ENCODE assay signal across 9 cellular contexts in the genomic region with DNA sequence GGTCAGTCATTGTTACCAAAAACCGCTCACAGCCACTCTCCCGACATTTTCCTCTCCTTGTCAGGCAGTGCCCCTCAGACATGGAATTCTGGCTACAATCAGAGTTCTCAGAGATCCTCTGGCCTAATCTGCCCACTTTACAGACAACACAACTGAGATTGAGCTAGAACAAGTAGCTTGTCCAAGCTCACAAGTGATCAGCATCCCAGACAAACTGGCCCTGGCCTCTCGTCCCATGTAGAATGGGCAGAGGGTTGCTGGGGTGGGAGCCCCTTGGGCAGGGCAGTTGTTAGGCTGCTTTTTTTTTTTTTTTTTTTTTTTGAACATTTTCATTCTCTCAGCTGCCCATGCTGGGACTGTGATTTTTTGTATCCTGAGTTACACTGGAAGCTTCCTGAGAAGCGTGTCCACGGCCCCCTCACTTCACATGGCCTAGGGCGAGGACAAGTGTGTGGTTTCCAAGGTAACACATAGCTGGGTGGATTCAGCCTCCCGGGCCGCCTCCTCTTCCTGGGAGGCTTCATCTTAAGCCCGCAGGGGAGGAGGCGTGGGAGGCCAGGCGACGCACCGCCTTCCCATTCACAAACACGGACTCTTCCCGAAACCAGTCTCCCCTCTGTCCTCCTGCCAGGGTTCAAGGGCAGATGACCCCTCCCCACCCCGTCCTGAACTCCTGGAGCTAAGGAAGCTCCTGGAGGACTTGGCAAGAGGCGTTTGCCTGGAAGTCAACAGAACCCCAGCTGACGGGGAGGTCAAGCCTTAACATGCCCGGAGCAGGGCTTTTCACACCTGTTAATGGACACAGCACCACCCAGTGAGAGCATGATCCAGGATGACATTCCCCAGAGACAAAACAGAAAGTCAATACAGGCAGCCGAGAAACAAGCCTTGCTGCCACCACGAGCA. TPM values are rescaled to one million over a fixed set of nuclear protein-coding genes. Genes with fewer than 3 reads are reported as not detected.
DNase-seq lines count a peak whose midpoint lies in the region; ATAC-seq and TF ChIP-seq lines count a peak whose summit lies in the region.
"Had no signal": no experiment of that assay in that cellular context is flagged by ENCODE, and none has a peak within 500 bp of the region (broad histone marks: within the 10 kb centered on the region; RNA-seq: fewer than 3 reads in every experiment).

No MANE protein-coding gene starts in this region.

- no peak for TF ChIP-seq POLR2A in uterus (IDR thresholded peaks at IDR 0.05)

- intact Hi-C loops in activated CD4-positive, alpha-beta T cell treated with anti-CD3 and anti-CD28 coated beads for 36 hours (cut with DNase I, micrococcal nuclease), result no loop called here
- intact Hi-C loops in uterus (cut with DNase I; ENCODE audit: low total_unique reads), result no loop called here

- no peaks in the 10 kb centered on the region for H3K9me3 Mint-ChIP-seq in activated CD4-positive, alpha-beta T cell treated with anti-CD3 and anti-CD28 coated beads for 36 hours (ENCODE audit: low read depth)

- H3K4me3 ChIP-seq in brain microvascular endothelial cell (ENCODE audit: low read depth, low read length) (no peak overlapping the region), uterus (no peak overlapping the region)

- no peak for ATAC-seq in activated CD4-positive, alpha-beta T cell treated with anti-CD3 and anti-CD28 coated beads for 36 hours
- ATAC-seq in HG02870 (IDR thresholded peaks at IDR 0.05; ENCODE audit: unreplicated experiment), result no peak
- no peak for ATAC-seq in HG03520 (IDR thresholded peaks at IDR 0.05; ENCODE audit: unreplicated experiment)

- no peak for DNase-seq in activated CD4-positive, alpha-beta T cell treated with anti-CD3 and anti-CD28 coated beads for 36 hours
- DNase-seq in activated CD4-positive, alpha-beta T cell treated with anti-CD3 and anti-CD28 coated beads for 48 hours, result no peak
- DNase-seq in brain microvascular endothelial cell (peak; percentile 56), kidney tubule cell (ENCODE audit: low spot score) (peak; percentile 14), uterus (peak; percentile 63 to 71), RKO (ENCODE audit: low spot score) (no peak)

- peaks cover 18% of the 10 kb centered on the region for H3K4me1 Mint-ChIP-seq in activated CD4-positive, alpha-beta T cell treated with anti-CD3 and anti-CD28 coated beads for 36 hours

- H3K27me3 ChIP-seq in brain microvascular endothelial cell (replicated peaks) (peaks cover under 1% of the 10 kb centered on the region), uterus (no peaks in the 10 kb centered on the region)

- CTCF ChIA-PET in activated CD4-positive, alpha-beta T cell treated with anti-CD3 and anti-CD28 coated beads for 36 hours (lab: Charles Lee), result interaction anchor here (0.7 to 1.1 kb wide), 2 partner anchors 13 to 142 kb away, joined by 3 to 4 read pairs; no protein-coding TSS in a partner anchor

- H3K4me1 ChIP-seq in uterus, result peaks cover 0 to 15% of the 10 kb centered on the region in 2 donors

- H3K27me3 Mint-ChIP-seq in activated CD4-positive, alpha-beta T cell treated with anti-CD3 and anti-CD28 coated beads for 36 hours, result no peaks in the 10 kb centered on the region
- H3K27me3 Mint-ChIP-seq: activated naive CD8-positive, alpha-beta T cell had no signal

- H3K36me3 ChIP-seq in brain microvascular endothelial cell (replicated peaks), result no peaks in the 10 kb centered on the region
- H3K36me3 ChIP-seq in uterus, result no peaks in the 10 kb centered on the region

- peak overlapping the region; percentile 2 for H3K27ac Mint-ChIP-seq in activated CD4-positive, alpha-beta T cell treated with anti-CD3 and anti-CD28 coated beads for 36 hours
- H3K27ac Mint-ChIP-seq: activated naive CD8-positive, alpha-beta T cell had no signal

- H3K9me3 ChIP-seq in uterus, result no peaks in the 10 kb centered on the region

- POLR2A ChIA-PET in activated CD4-positive, alpha-beta T cell treated with anti-CD3 and anti-CD28 coated beads for 36 hours (lab: Charles Lee), result no interaction called here

- in situ Hi-C loops in brain microvascular endothelial cell (cut with HindIII; ENCODE audit: low pct_ligation_motif_present, low sequenced_read_pairs), result no loop called here

- no peak overlapping the region for H3K4me3 Mint-ChIP-seq in activated CD4-positive, alpha-beta T cell treated with anti-CD3 and anti-CD28 coated beads for 36 hours
- H3K4me3 Mint-ChIP-seq: activated naive CD8-positive, alpha-beta T cell had no signal

- no peak for TF ChIP-seq CTCF in brain microvascular endothelial cell (IDR thresholded peaks at IDR 0.05; ENCODE audit: low read depth, low read length, missing control alignments)
- no peak for TF ChIP-seq CTCF in uterus (IDR thresholded peaks at IDR 0.05)

- H3K36me3 Mint-ChIP-seq in activated CD4-positive, alpha-beta T cell treated with anti-CD3 and anti-CD28 coated beads for 36 hours (ENCODE audit: low read depth), result no peaks in the 10 kb centered on the region
- H3K36me3 Mint-ChIP-seq: activated naive CD8-positive, alpha-beta T cell had no signal

- H3K27ac ChIP-seq in brain microvascular endothelial cell (no peak overlapping the region), uterus (peak overlapping the region; percentile 50 to 56)

RNA-seq across cellular contexts. Expression of a gene that starts 56.9 kb away (rescaled TPM):
- total RNA-seq in activated CD4-positive, alpha-beta T cell treated with anti-CD3 and anti-CD28 coated beads for 36 hours, result under 1 TPM; 0.18 to 0.25 TPM
- 10 to 100 TPM in 3 of 4 donors, 1 to 10 TPM in 1; 7.1 to 35.5 (median 12.1) TPM for total RNA-seq in uterus

Comparison
In these comparisons a context has a peak if more than half of its experiments do, and no peak if none do; other contexts are left out.
1. DNase-seq: peak in brain microvascular endothelial cell (single experiment), kidney tubule cell (single experiment) and uterus (2 of 2); none in activated CD4-positive, alpha-beta T cell treated with anti-CD3 and anti-CD28 coated beads for 36 hours (single experiment), activated CD4-positive, alpha-beta T cell treated with anti-CD3 and anti-CD28 coated beads for 48 hours (single experiment) and RKO (single experiment).
2. RNA of a gene that starts 56.9 kb away (total RNA-seq): 7.1 to 35.5 TPM in uterus; 0.18 to 0.25 TPM in activated CD4-positive, alpha-beta T cell treated with anti-CD3 and anti-CD28 coated beads for 36 hours; every median in the first group is over 4 times any median in the second.